Comparison of ENCODE assay signal across 1 cellular context in the genomic region with DNA sequence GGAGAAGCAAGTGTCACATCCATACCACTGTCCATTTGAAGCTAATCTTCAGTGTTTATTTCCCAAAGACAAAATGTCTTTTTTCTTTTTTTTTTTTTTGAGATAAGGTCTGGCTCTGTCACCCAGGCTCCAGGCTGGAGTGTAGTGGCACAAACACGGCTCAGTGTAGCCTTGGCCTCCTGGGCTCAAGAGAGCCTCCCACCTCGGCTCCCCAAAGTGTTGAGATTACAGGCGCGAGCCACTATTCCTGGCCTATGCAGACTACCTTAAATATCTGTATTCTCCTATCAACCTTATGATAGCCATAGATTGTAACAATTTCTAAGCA.
TF ChIP-seq lines count a peak whose summit lies in the region.

No MANE protein-coding gene starts in this region.

TF ChIP-seq in SK-N-SH, 30 proteins besides CTCF, POLR2A, EP300 and RAD21 (continued from another document):
- TF ChIP-seq MXI1 (IDR thresholded peaks at IDR 0.05; ENCODE audit: low read depth, low read length): no peak
- TF ChIP-seq GATA2 (CRISPR knock-in tag; IDR thresholded peaks at IDR 0.05): no peak
- TF ChIP-seq YY1 (IDR thresholded peaks at IDR 0.05; ENCODE audit: low read depth): no peak
- TF ChIP-seq EZH2phosphoT487 (IDR thresholded peaks at IDR 0.05; ENCODE audit: borderline replicate concordance, low read depth): no peak
- TF ChIP-seq TEAD4 (IDR thresholded peaks at IDR 0.05; ENCODE audit: borderline replicate concordance, insufficient read depth): no peak
- no peak for TF ChIP-seq JUND (IDR thresholded peaks at IDR 0.05)
